20 cellular contexts compared by ENCODE assay signal in the genomic region with DNA sequence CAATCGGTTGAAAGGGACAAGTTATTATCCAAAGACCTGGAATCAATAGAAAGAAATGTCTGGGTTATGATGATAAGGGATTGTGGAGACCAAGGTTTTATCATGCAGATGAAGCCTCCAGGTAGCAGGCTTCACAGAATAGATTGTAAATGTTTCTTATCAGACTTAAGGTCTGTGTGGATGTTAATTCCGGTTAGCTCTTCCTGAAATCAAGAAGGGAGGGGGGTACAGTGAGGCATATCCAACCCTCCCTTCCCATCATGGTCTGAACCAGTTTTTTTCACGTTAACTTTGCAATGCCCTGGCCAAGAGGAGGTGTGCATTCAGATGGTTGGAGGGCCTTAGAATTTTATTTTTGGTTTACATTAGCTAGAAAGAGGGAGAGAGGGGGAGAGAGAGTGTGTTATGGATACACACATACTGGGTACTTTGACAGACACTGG. TPM values are rescaled to one million over a fixed set of nuclear protein-coding genes. Genes with fewer than 3 reads are reported as not detected.
DNase-seq lines count a peak whose midpoint lies in the region; ATAC-seq, FAIRE-seq and TF ChIP-seq lines count a peak whose summit lies in the region.
"Had no signal": no experiment of that assay in that cellular context is flagged by ENCODE, and none has a peak within 500 bp of the region (broad histone marks: within the 10 kb centered on the region; RNA-seq: fewer than 3 reads in every experiment).

No MANE protein-coding gene starts in this region.

- ATAC-seq in K562 (peak; percentile 72), mucosa of descending colon (no peak), GM18907 (IDR thresholded peaks at IDR 0.05; ENCODE audit: unreplicated experiment) (no peak), HG03135 (IDR thresholded peaks at IDR 0.05; ENCODE audit: unreplicated experiment) (no peak)
- ATAC-seq: A549 had no signal

- 0 out of 2 replicates have a peak, but pooled peaks have one; percentile 16 for TF ChIP-seq POLR2A in K562 (conservative IDR thresholded peaks at IDR 0.05)

- peak overlapping the region; percentile 83 for H3K4me2 ChIP-seq in K562 (ENCODE audit: insufficient read depth, low read length)
- no peak overlapping the region for H3K4me2 ChIP-seq in parathyroid adenoma (ENCODE audit: low read length)
- H3K4me2 ChIP-seq: A549 had no signal

- H3K36me3 Mint-ChIP-seq in Calu3 (ENCODE audit: insufficient read depth, unreplicated experiment): peaks cover 22% of the 10 kb centered on the region

- H3K79me2 ChIP-seq in K562 (ENCODE audit: control insufficient read depth, insufficient read depth, low read length): peaks cover 39% of the 10 kb centered on the region
- H3K79me2 ChIP-seq in parathyroid adenoma: peaks cover 58% of the 10 kb centered on the region

- TF ChIP-seq CTCF in Calu3 (IDR thresholded peaks at IDR 0.05; ENCODE audit: unreplicated experiment) (no peak), K562 (IDR thresholded peaks at IDR 0.05 in 2 of 3, conservative IDR thresholded peaks at IDR 0.05 in 1 of 3; ENCODE audit: insufficient read depth in 2 of 3, low read depth in 1 of 3, low read length in 3 of 3) (no peak), parathyroid adenoma (IDR thresholded peaks at IDR 0.05) (no peak), mucosa of descending colon (IDR thresholded peaks at IDR 0.05) (no peak)

- intact Hi-C loops in Calu3 (cut with micrococcal nuclease; ENCODE audit: unreplicated experiment): no loop called here
- intact Hi-C loops in K562 (cut with micrococcal nuclease): loop anchor here (10.0 kb wide), 2 partner anchors 681 to 771 kb away; a partner anchor contains a TSS
- intact Hi-C loops in mucosa of descending colon (cut with DNase I, micrococcal nuclease): no loop called here

- no peak for DNase-seq in Calu3
- DNase-seq in RCC 7860 (ENCODE audit: low spot score): peak; percentile 58
- DNase-seq in K562 (ENCODE audit: extremely low read depth in 1 of 4, low spot score in 3 of 4): peak; percentile 67 to 89 (median 70)
- no peak for DNase-seq in mucosa of descending colon
- DNase-seq: Caco-2, DMS53, NCI-H1048, NCI-H1436 treated with DMSO at 0.1 percent for 48 hours, NCI-H2081, NCI-H510A, NCI-H774, Peyer's patch, Right ventricle myocardium superior had no signal

- H3K9ac ChIP-seq in K562 (ENCODE audit: insufficient read depth in 1 of 2, low read depth in 2 of 2, low read length in 2 of 2) (peak overlapping the region; percentile 55 to 88; a peak in 3 of 4 replicates), parathyroid adenoma (no peak overlapping the region)
- H3K9ac ChIP-seq: GM23248 had no signal

- peaks cover 38 to 64% of the 10 kb centered on the region in 2 experiments for H3K4me1 ChIP-seq in K562 (replicated peaks in 1 of 2; ENCODE audit: control insufficient read depth in 2 of 2, insufficient read depth in 2 of 2, low read length in 2 of 2)
- peaks cover 58% of the 10 kb centered on the region for H3K4me1 ChIP-seq in parathyroid adenoma
- no peaks in the 10 kb centered on the region for H3K4me1 ChIP-seq in mucosa of descending colon (ENCODE audit: low read depth)
- H3K4me1 ChIP-seq: A549, Peyer's patch had no signal

- CTCF ChIA-PET in Calu3 (lab: Charles Lee): no interaction called here
- CTCF ChIA-PET in K562 (lab: Yijun Ruan, JAX; ENCODE audit: low intra/inter-chr PET ratio): no interaction called here

- no peaks in the 10 kb centered on the region for H3K27me3 ChIP-seq in K562 (ENCODE audit: control insufficient read depth in 2 of 2, insufficient read depth in 2 of 2, low read length in 2 of 2)
- no peaks in the 10 kb centered on the region for H3K27me3 ChIP-seq in parathyroid adenoma (ENCODE audit: control insufficient read depth, insufficient read depth, low read length)
- H3K27me3 ChIP-seq: Peyer's patch had no signal

- POLR2A ChIA-PET in K562 (lab: Yijun Ruan, JAX): interaction anchor here (0.7 to 3.6 kb wide), 10 partner anchors 10 to 108 kb away, joined by 3 to 35 read pairs (median 4); a partner anchor contains a TSS

- BruUV-seq in Calu3 (replicated peaks; lab: Mats Ljungman, UMichigan): TSS peak; percentile 78
- no TSS peak for BruUV-seq in K562 (replicated peaks; lab: Mats Ljungman, UMichigan)

- peaks cover 13% of the 10 kb centered on the region for H3K4me1 Mint-ChIP-seq in Calu3 (ENCODE audit: low read depth, unreplicated experiment)

- H2AFZ ChIP-seq in K562 (ENCODE audit: low read depth, low read length) (peak overlapping the region; percentile 49), parathyroid adenoma (no peak overlapping the region)
- H2AFZ ChIP-seq: GM23248 had no signal

- no peaks in the 10 kb centered on the region for H4K20me1 ChIP-seq in K562 (replicated peaks; ENCODE audit: control insufficient read depth, insufficient read depth, low read length)

- WGBS in K562 (ENCODE audit: insufficient coverage, low coverage, missing lambda C conversion rate): 0% methylated on average over 3 of the region's 3 CpGs

- peak overlapping the region; percentile 88 for H3K27ac ChIP-seq in K562 (ENCODE audit: extremely low read depth, low read depth, low read length)
- peak overlapping the region; percentile 91 for H3K27ac ChIP-seq in parathyroid adenoma
- H3K27ac ChIP-seq: A549, C4-2B, GM23248, Peyer's patch had no signal

- H3K9me3 ChIP-seq in K562 (replicated peaks; ENCODE audit: control insufficient read depth, insufficient read depth, low read depth, low read length) (no peaks in the 10 kb centered on the region), parathyroid adenoma (ENCODE audit: control insufficient read depth, low read length) (no peaks in the 10 kb centered on the region), mucosa of descending colon (no peaks in the 10 kb centered on the region)
- H3K9me3 ChIP-seq: A549, Caco-2, Peyer's patch had no signal

- H3K9me3 Mint-ChIP-seq in Calu3 (ENCODE audit: low read depth, unreplicated experiment): no peaks in the 10 kb centered on the region

- no peaks in the 10 kb centered on the region; the same call in 2 of the 3 replicates for H3K36me3 ChIP-seq in K562 (ENCODE audit: control insufficient read depth, insufficient read depth, low read length)
- H3K36me3 ChIP-seq in parathyroid adenoma (ENCODE audit: control insufficient read depth, insufficient read depth, low read length): no peaks in the 10 kb centered on the region
- no peaks in the 10 kb centered on the region for H3K36me3 ChIP-seq in mucosa of descending colon (ENCODE audit: low read depth)
- H3K36me3 ChIP-seq: Peyer's patch had no signal

- H3K27ac Mint-ChIP-seq in Calu3 (ENCODE audit: unreplicated experiment): peak overlapping the region; percentile 66

- peaks cover 4% of the 10 kb centered on the region for H3K9me1 ChIP-seq in K562 (ENCODE audit: control insufficient read depth, insufficient read depth, low read length)

- peak; percentile 96 for TF ChIP-seq EP300 in K562 (IDR thresholded peaks at IDR 0.05; ENCODE audit: low read length)

- TF ChIP-seq RAD21 in K562 (CRISPR knock-in tag; conservative IDR thresholded peaks at IDR 0.05 in 1 of 2, IDR thresholded peaks at IDR 0.05 in 1 of 2): no peak

- peak overlapping the region; percentile 12; the same call in 1 of the 2 replicates for H3K4me3 ChIP-seq in K562
- peak overlapping the region; percentile 9 for H3K4me3 ChIP-seq in parathyroid adenoma (ENCODE audit: low read depth, low read length)
- no peak overlapping the region for H3K4me3 ChIP-seq in mucosa of descending colon
- H3K4me3 ChIP-seq: A549, GM23248, Peyer's patch had no signal

- FAIRE-seq in RCC 7860 (lab: Jason Lieb, UNC): no peak
- peak; percentile 46 for FAIRE-seq in K562 (lab: Jason Lieb, UNC)
- FAIRE-seq: A549 had no signal

- H3K4me3 Mint-ChIP-seq in Calu3 (ENCODE audit: low read depth, unreplicated experiment): peak overlapping the region; percentile 16

- H3K27me3 Mint-ChIP-seq in Calu3 (ENCODE audit: unreplicated experiment): no peaks in the 10 kb centered on the region

- in situ Hi-C loops in K562 (cut with MboI): no loop called here

RNA-seq across cellular contexts. Expression of a gene that starts 9.8 kb away (rescaled TPM):
- total RNA-seq in Calu3 (2022): 14.6 and 22.5 TPM in 2 replicates
- 114 and 182 TPM in 2 replicates for total RNA-seq in K562 (2011; cell fraction: chromatin; rRNA removed; ENCODE audit: low replicate concordance)
- total RNA-seq in K562 (2011; cell fraction: nucleolus; rRNA removed): 129 and 134 TPM in 2 replicates
- total RNA-seq in K562 (2011; cell fraction: nucleoplasm; rRNA removed): 113 and 123 TPM in 2 replicates
- 55.2 and 67.6 TPM in 2 replicates for total RNA-seq in K562 (2014; rRNA removed)
- 16.8 and 18.7 TPM in 2 replicates for total RNA-seq in K562 (2014; rRNA removed; fragmentation: Illumina TruSeq; extraction: Trizol)
- total RNA-seq in K562 (2015; rRNA removed; fragmentation: Illumina TruSeq; extraction: Trizol): 35.2 and 37.8 TPM in 2 replicates
- total RNA-seq in K562 (2021): 49.5 and 50.6 TPM in 2 replicates
- polyA plus RNA-seq in K562 (2011; rRNA removed): 54.3 and 76.9 TPM in 2 replicates
- 138 and 194 TPM in 2 replicates for polyA plus RNA-seq in K562 (2011; cell fraction: cytosol; rRNA removed)
- 125 and 205 TPM in 2 replicates for polyA plus RNA-seq in K562 (2011; cell fraction: nucleus; rRNA removed)
- polyA plus RNA-seq in K562 (2012): 81.4 and 86.4 TPM in 2 replicates
- 18.4 and 35.6 TPM in 2 replicates for polyA plus RNA-seq in K562 (2014; fragmentation: Illumina TruSeq; extraction: Trizol)
- 1 to 10 TPM; 1.3 to 1.7 TPM for polyA plus RNA-seq in K562 (2014; fragmentation: Nextera tagmentation; extraction: Ambion mirVana)
- 42.0 and 46.5 TPM in 2 replicates for polyA plus RNA-seq in K562 (2014; rRNA removed)
- polyA minus RNA-seq in K562 (2011; rRNA and poly(A)+ RNA removed): 44.8 and 55.6 TPM in 2 replicates
- 94.8 and 130 TPM in 2 replicates for polyA minus RNA-seq in K562 (2011; cell fraction: cytosol; rRNA and poly(A)+ RNA removed)
- 89.0 and 106 TPM in 2 replicates for polyA minus RNA-seq in K562 (2011; cell fraction: nucleus; rRNA and poly(A)+ RNA removed)
- total RNA-seq in mucosa of descending colon: 10 to 100 TPM; 11.8 to 14.5 (median 14.5) TPM
- total RNA-seq: GM23248 had no signal
- polyA plus RNA-seq: GM23248 had no signal

RNA-seq across cellular contexts. Expression of a gene that starts 10.0 kb away (rescaled TPM):
- total RNA-seq in Calu3 (2022): 22.8 and 26.0 TPM in 2 replicates
- 118 and 124 TPM in 2 replicates for total RNA-seq in K562 (2011; cell fraction: chromatin; rRNA removed; ENCODE audit: low replicate concordance)
- 77.7 and 87.2 TPM in 2 replicates for total RNA-seq in K562 (2011; cell fraction: nucleolus; rRNA removed)
- 81.8 and 110 TPM in 2 replicates for total RNA-seq in K562 (2011; cell fraction: nucleoplasm; rRNA removed)
- total RNA-seq in K562 (2014; rRNA removed): 12.1 and 12.9 TPM in 2 replicates
- 14.2 and 16.9 TPM in 2 replicates for total RNA-seq in K562 (2014; rRNA removed; fragmentation: Illumina TruSeq; extraction: Trizol)
- 14.8 and 16.8 TPM in 2 replicates for total RNA-seq in K562 (2015; rRNA removed; fragmentation: Illumina TruSeq; extraction: Trizol)
- 10.0 and 10.8 TPM in 2 replicates for total RNA-seq in K562 (2021)
- 28.1 and 35.4 TPM in 2 replicates for polyA plus RNA-seq in K562 (2011; rRNA removed)
- 13.0 and 26.1 TPM in 2 replicates for polyA plus RNA-seq in K562 (2011; cell fraction: cytosol; rRNA removed)
- polyA plus RNA-seq in K562 (2011; cell fraction: nucleus; rRNA removed): 30.3 and 45.3 TPM in 2 replicates
- polyA plus RNA-seq in K562 (2012): 13.2 and 18.9 TPM in 2 replicates
- 12.2 and 13.4 TPM in 2 replicates for polyA plus RNA-seq in K562 (2014; fragmentation: Illumina TruSeq; extraction: Trizol)
- polyA plus RNA-seq in K562 (2014; fragmentation: Nextera tagmentation; extraction: Ambion mirVana): 10 to 100 TPM in 1 of 2 experiments, 1 to 10 TPM in 1; 9.0 to 13.3 TPM
- polyA plus RNA-seq in K562 (2014; rRNA removed): 14.9 and 16.9 TPM in 2 replicates
- 61.6 and 72.6 TPM in 2 replicates for polyA minus RNA-seq in K562 (2011; rRNA and poly(A)+ RNA removed)
- 16.9 and 22.1 TPM in 2 replicates for polyA minus RNA-seq in K562 (2011; cell fraction: cytosol; rRNA and poly(A)+ RNA removed)
- polyA minus RNA-seq in K562 (2011; cell fraction: nucleus; rRNA and poly(A)+ RNA removed): 75.1 and 126 TPM in 2 replicates
- 10 to 100 TPM; 29.9 to 53.0 (median 30.2) TPM for total RNA-seq in mucosa of descending colon
- total RNA-seq: GM23248 had no signal
- polyA plus RNA-seq: GM23248 had no signal

RNA-seq across cellular contexts. Expression of a gene that starts 28.0 kb away (rescaled TPM):
- 9.1 and 13.0 TPM in 2 replicates for total RNA-seq in Calu3 (2022)
- total RNA-seq in K562 (2011; cell fraction: chromatin; rRNA removed; ENCODE audit: low replicate concordance): not detected in 2 replicates
- not detected in 2 replicates for total RNA-seq in K562 (2011; cell fraction: nucleolus; rRNA removed)
- total RNA-seq in K562 (2011; cell fraction: nucleoplasm; rRNA removed): not detected in 2 replicates
- not detected in 2 replicates for total RNA-seq in K562 (2014; rRNA removed)
- not detected in 2 replicates for total RNA-seq in K562 (2014; rRNA removed; fragmentation: Illumina TruSeq; extraction: Trizol)
- total RNA-seq in K562 (2015; rRNA removed; fragmentation: Illumina TruSeq; extraction: Trizol): not detected in 2 replicates
- 1.7 and 1.8 TPM in 2 replicates for total RNA-seq in K562 (2021)
- 0.11 TPM in 1 of 2 replicates, not detected in the other for polyA plus RNA-seq in K562 (2011; rRNA removed)
- polyA plus RNA-seq in K562 (2011; cell fraction: cytosol; rRNA removed): 0.51 and 0.55 TPM in 2 replicates
- 0.13 and 0.26 TPM in 2 replicates for polyA plus RNA-seq in K562 (2011; cell fraction: nucleus; rRNA removed)
- 0.21 and 0.33 TPM in 2 replicates for polyA plus RNA-seq in K562 (2012)
- not detected in 2 replicates for polyA plus RNA-seq in K562 (2014; fragmentation: Illumina TruSeq; extraction: Trizol)
- polyA plus RNA-seq in K562 (2014; fragmentation: Nextera tagmentation; extraction: Ambion mirVana): not detected
- polyA plus RNA-seq in K562 (2014; rRNA removed): 0.23 TPM in 1 of 2 replicates, not detected in the other
- polyA minus RNA-seq in K562 (2011; rRNA and poly(A)+ RNA removed): not detected in 2 replicates
- polyA minus RNA-seq in K562 (2011; cell fraction: cytosol; rRNA and poly(A)+ RNA removed): not detected in 2 replicates
- polyA minus RNA-seq in K562 (2011; cell fraction: nucleus; rRNA and poly(A)+ RNA removed): not detected in 2 replicates
- 100 to 1,000 TPM in 1 of 3 donors, 10 to 100 TPM in 2; 82.6 to 202 (median 98.9) TPM for total RNA-seq in mucosa of descending colon
- total RNA-seq: Caco-2, GM23248, MCF 10A had no signal
- polyA plus RNA-seq: A549, GM23248 had no signal

RNA-seq across cellular contexts. Expression of a gene that starts 55.2 kb away (rescaled TPM):
- 185 and 189 TPM in 2 replicates for total RNA-seq in Calu3 (2022)
- total RNA-seq in K562 (2011; cell fraction: chromatin; rRNA removed; ENCODE audit: low replicate concordance): 109 and 296 TPM in 2 replicates
- total RNA-seq in K562 (2011; cell fraction: nucleolus; rRNA removed): 251 and 260 TPM in 2 replicates
- total RNA-seq in K562 (2011; cell fraction: nucleoplasm; rRNA removed): 183 and 184 TPM in 2 replicates
- 212 and 268 TPM in 2 replicates for total RNA-seq in K562 (2014; rRNA removed)
- total RNA-seq in K562 (2014; rRNA removed; fragmentation: Illumina TruSeq; extraction: Trizol): 46.9 and 56.8 TPM in 2 replicates
- total RNA-seq in K562 (2015; rRNA removed; fragmentation: Illumina TruSeq; extraction: Trizol): 94.0 and 99.6 TPM in 2 replicates
- 277 and 283 TPM in 2 replicates for total RNA-seq in K562 (2021)
- 130 and 189 TPM in 2 replicates for polyA plus RNA-seq in K562 (2011; rRNA removed)
- 210 and 322 TPM in 2 replicates for polyA plus RNA-seq in K562 (2011; cell fraction: cytosol; rRNA removed)
- polyA plus RNA-seq in K562 (2011; cell fraction: nucleus; rRNA removed): 461 and 543 TPM in 2 replicates
- polyA plus RNA-seq in K562 (2012): 186 and 202 TPM in 2 replicates
- polyA plus RNA-seq in K562 (2014; fragmentation: Illumina TruSeq; extraction: Trizol): 94.3 and 120 TPM in 2 replicates
- polyA plus RNA-seq in K562 (2014; fragmentation: Nextera tagmentation; extraction: Ambion mirVana): 10 to 100 TPM in 1 of 2 experiments, 1 to 10 TPM in 1; 8.1 to 11.0 TPM
- 209 and 237 TPM in 2 replicates for polyA plus RNA-seq in K562 (2014; rRNA removed)
- polyA minus RNA-seq in K562 (2011; rRNA and poly(A)+ RNA removed): 65.6 and 71.9 TPM in 2 replicates
- polyA minus RNA-seq in K562 (2011; cell fraction: cytosol; rRNA and poly(A)+ RNA removed): 96.6 and 122 TPM in 2 replicates
- 81.0 and 130 TPM in 2 replicates for polyA minus RNA-seq in K562 (2011; cell fraction: nucleus; rRNA and poly(A)+ RNA removed)
- total RNA-seq in mucosa of descending colon: 100 to 1,000 TPM; 151 to 228 (median 202) TPM

Comparison
In these comparisons a context has a peak if more than half of its experiments do, and no peak if none do; other contexts are left out.
1. DNase-seq: peak in RCC 7860 (single experiment) and K562 (4 of 4); none in Calu3 (single experiment) and mucosa of descending colon (0 of 3).